Comparison of ENCODE assay signal across 26 cellular contexts in the genomic region with DNA sequence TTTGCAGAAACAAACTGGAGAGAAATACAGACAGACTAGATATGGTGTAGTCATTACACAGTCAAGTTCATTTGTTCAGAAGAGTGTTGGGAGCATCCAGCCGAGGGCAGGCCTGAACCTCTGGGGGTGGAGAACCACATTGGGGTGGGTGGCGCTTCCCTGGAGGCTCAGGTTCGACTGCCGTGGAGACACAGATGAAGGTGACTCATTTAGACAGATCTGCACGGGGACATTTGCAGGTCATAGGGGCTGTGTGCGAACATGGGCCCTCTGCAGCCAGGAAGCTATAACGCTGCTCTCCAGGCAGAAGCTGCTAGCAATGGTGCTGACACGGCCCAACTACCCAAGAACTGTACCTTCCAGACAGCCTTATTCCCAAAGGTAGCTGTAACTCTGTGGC.
"Had no signal": no experiment of that assay in that cellular context is flagged by ENCODE, and none has a peak within 500 bp of the region (broad histone marks: within the 10 kb centered on the region; RNA-seq: fewer than 3 reads in every experiment).

No MANE protein-coding gene starts in this region.

- H3K27me3 ChIP-seq: gastrocnemius medialis, right atrium auricular region, testis, tibial artery had no signal

- H3K9me3 Mint-ChIP-seq: dendritic cell treated with granulocyte-macrophage colony-stimulating factor and Interleukin-4, amounts not matched to agents 40 ng/mL and 50 ng/mL, for 4 days; endodermal cell; natural killer cell treated with Interleukin-12 subunit alpha and Interleukin-12 subunit beta and Interleukin-15 and Interleukin-18, amount 100 ng/mL, for 72 hours; stimulated activated effector memory CD8-positive, alpha-beta T cell treated with anti-CD3 and anti-CD28 coated beads, Interleukin-12 subunit alpha, Interleukin-12 subunit beta, amount 100 ng/mL, for 72 hours had no signal

- H3K4me3 Mint-ChIP-seq: dendritic cell treated with granulocyte-macrophage colony-stimulating factor and Interleukin-4, amounts not matched to agents 40 ng/mL and 50 ng/mL, for 4 days; endodermal cell; naive B cell; natural killer cell treated with Interleukin-12 subunit alpha and Interleukin-12 subunit beta and Interleukin-15 and Interleukin-18, amount 100 ng/mL, for 72 hours; neural crest cell; stimulated activated effector memory CD8-positive, alpha-beta T cell treated with anti-CD3 and anti-CD28 coated beads, Interleukin-12 subunit alpha, Interleukin-12 subunit beta, amount 100 ng/mL, for 72 hours; type B pancreatic cell had no signal

- FAIRE-seq: colon, keratinocyte, urothelium cell line had no signal

- H3K9me3 ChIP-seq: gastrocnemius medialis, lower lobe of right lung, prostate gland, right atrium auricular region, testis, tibial artery had no signal

- DNase-seq: effector CD8-positive, alpha-beta T cell; endodermal cell; foreskin fibroblast; gastrocnemius medialis; left ventricle myocardium superior; lower lobe of right lung; naive B cell; nucleus accumbens; stimulated activated CD4-positive, alpha-beta T cell treated with anti-CD3 and anti-CD28 coated beads, Interleukin-2, amount 100 ng/mL, for 24 hours; stimulated activated CD4-positive, alpha-beta T cell treated with anti-CD3 and anti-CD28 coated beads, Interleukin-4, amount 100 ng/mL, for 24 hours; stimulated activated naive CD4-positive, alpha-beta T cell treated with Interleukin-2 at 50 U/mL for 16 hours; substantia nigra; testis had no signal

- H3K4me3 ChIP-seq: gastrocnemius medialis, lower lobe of right lung, prostate gland, right atrium auricular region, testis, tibial artery had no signal

- H3K36me3 Mint-ChIP-seq: naive B cell; natural killer cell treated with Interleukin-12 subunit alpha and Interleukin-12 subunit beta and Interleukin-15 and Interleukin-18, amount 100 ng/mL, for 72 hours had no signal

- H3K4me1 Mint-ChIP-seq: endodermal cell had no signal

- ATAC-seq: esophagus mucosa; gastrocnemius medialis; left ventricle myocardium superior; lower lobe of right lung; natural killer cell treated with Interleukin-12 subunit alpha and Interleukin-12 subunit beta and Interleukin-15 and Interleukin-18, amount 100 ng/mL, for 72 hours; stimulated activated effector memory CD8-positive, alpha-beta T cell treated with anti-CD3 and anti-CD28 coated beads, Interleukin-12 subunit alpha, Interleukin-12 subunit beta, amount 100 ng/mL, for 72 hours had no signal

- H3K27ac ChIP-seq: epithelial cell of prostate, gastrocnemius medialis, lower lobe of right lung, prostate gland, right atrium auricular region, testis, tibial artery had no signal

- H3K27me3 Mint-ChIP-seq: naive B cell had no signal

- H3K27ac Mint-ChIP-seq: endodermal cell; natural killer cell treated with Interleukin-12 subunit alpha and Interleukin-12 subunit beta and Interleukin-15 and Interleukin-18, amount 100 ng/mL, for 72 hours; stimulated activated effector memory CD8-positive, alpha-beta T cell treated with anti-CD3 and anti-CD28 coated beads, Interleukin-12 subunit alpha, Interleukin-12 subunit beta, amount 100 ng/mL, for 72 hours; type B pancreatic cell had no signal

- H3K36me3 ChIP-seq: gastrocnemius medialis, lower lobe of right lung, prostate gland, right atrium auricular region, tibial artery had no signal

- H3K4me1 ChIP-seq: lower lobe of right lung, prostate gland, right atrium auricular region, testis, tibial artery had no signal
